10 cellular contexts compared by ENCODE assay signal in genomic region chr9:108412755-108413154, GRCh38.
DNase-seq lines count a peak whose midpoint lies in the region; ATAC-seq and TF ChIP-seq lines count a peak whose summit lies in the region.
"Had no signal": no experiment of that assay in that cellular context is flagged by ENCODE, and none has a peak within 500 bp of the region (broad histone marks: within the 10 kb centered on the region; RNA-seq: fewer than 3 reads in every experiment).

No MANE protein-coding gene starts in this region.

- no peak overlapping the region for H3K4me3 ChIP-seq in H7 (ENCODE audit: insufficient read depth, low read depth, low read length)
- H3K4me3 ChIP-seq in MM.1S (ENCODE audit: low read length): no peak overlapping the region

- H3K27ac ChIP-seq in MM.1S (ENCODE audit: low read length): no peak overlapping the region

- H3F3A ChIP-seq in MM.1S (ENCODE audit: insufficient read depth, low read length): no peaks in the 10 kb centered on the region

- no peaks in the 10 kb centered on the region for H3K36me3 ChIP-seq in H7 (replicated peaks; ENCODE audit: control insufficient read depth, insufficient read depth, low read length)
- H3K36me3 ChIP-seq in MM.1S (replicated peaks; ENCODE audit: insufficient read depth, low read length): no peaks in the 10 kb centered on the region

- H3K27me3 ChIP-seq in H7 (ENCODE audit: control insufficient read depth, insufficient read depth, low read length) (no peaks in the 10 kb centered on the region), MM.1S (replicated peaks; ENCODE audit: insufficient read depth, low read length) (no peaks in the 10 kb centered on the region)

- no peaks in the 10 kb centered on the region for H3K9me3 ChIP-seq in MM.1S (replicated peaks; ENCODE audit: insufficient read depth, low read length)

- H3K9ac ChIP-seq in MM.1S (ENCODE audit: low read length): no peak overlapping the region

- TF ChIP-seq CTCF in MM.1S (IDR thresholded peaks at IDR 0.05; ENCODE audit: low read length): no peak

- H3K79me2 ChIP-seq in MM.1S (ENCODE audit: low read length): no peaks in the 10 kb centered on the region

- H2AFZ ChIP-seq in MM.1S (ENCODE audit: low read length): no peak overlapping the region

- DNase-seq in D341Med (ENCODE audit: low spot score): peak; percentile 30
- DNase-seq in H7: peak; percentile 16
- peak; percentile 44 for DNase-seq in RPMI7951 (ENCODE audit: low read depth)
- DNase-seq in iPS-NIHi11 (ENCODE audit: low spot score): peak; percentile 43
- DNase-seq in NCI-H2029 treated with DMSO at 0.1 percent for 48 hours (lab: John Stamatoyannopoulos, UW): no peak
- DNase-seq in MM.1S: no peak
- DNase-seq in ureter (ENCODE audit: low spot score): no peak
- DNase-seq: anterior cingulate cortex, NCI-H2029 had no signal

- H4K20me1 ChIP-seq in MM.1S (ENCODE audit: insufficient read depth, low read length): no peaks in the 10 kb centered on the region

- no peaks in the 10 kb centered on the region for H3K4me1 ChIP-seq in MM.1S (ENCODE audit: low read length)

- no peak overlapping the region for H3K4me2 ChIP-seq in MM.1S (ENCODE audit: low read depth, low read length)

- no peak for ATAC-seq in HG03521 (IDR thresholded peaks at IDR 0.05; ENCODE audit: unreplicated experiment)

- no peaks in the 10 kb centered on the region for H3K9me2 ChIP-seq in MM.1S (replicated peaks; ENCODE audit: insufficient read depth, low read length)

Comparison
In these comparisons a context has a peak if more than half of its experiments do, and no peak if none do; other contexts are left out.
1. DNase-seq: peak in D341Med (single experiment), H7 (single experiment), RPMI7951 (single experiment) and iPS-NIHi11 (single experiment); none in NCI-H2029 treated with DMSO at 0.1 percent for 48 hours (single experiment), MM.1S (single experiment) and ureter (single experiment).